In genomic region chr1:19404748-19405147, GRCh38 we compare ENCODE assay signal across 18 cellular contexts.
DNase-seq lines count a peak whose midpoint lies in the region; ATAC-seq and TF ChIP-seq lines count a peak whose summit lies in the region.
"Had no signal": no experiment of that assay in that cellular context is flagged by ENCODE, and none has a peak within 500 bp of the region (broad histone marks: within the 10 kb centered on the region; RNA-seq: fewer than 3 reads in every experiment).

No MANE protein-coding gene starts in this region.

- TF ChIP-seq CTCF in heart right ventricle (IDR thresholded peaks at IDR 0.05) (no peak), colonic mucosa (IDR thresholded peaks at IDR 0.05) (no peak), transverse colon (IDR thresholded peaks at IDR 0.05) (no peak)

- ATAC-seq in heart right ventricle, result no peak
- no peak for ATAC-seq in left cardiac atrium
- ATAC-seq in natural killer cell treated with Interleukin-12 subunit alpha and Interleukin-12 subunit beta and Interleukin-15 and Interleukin-18, amount 100 ng/mL, for 72 hours, result no peak
- ATAC-seq: activated CD4-positive, CD25-positive, alpha-beta regulatory T cell treated with anti-CD3 and anti-CD28 coated beads, Interleukin-2, amount 50 U/mL, for 24 hours; foreskin keratinocyte had no signal

- TF ChIP-seq POLR2A in transverse colon (IDR thresholded peaks at IDR 0.05), result no peak

- DNase-seq in heart right ventricle, result no peak
- DNase-seq in left cardiac atrium, result no peak
- no peak for DNase-seq in colonic mucosa
- DNase-seq in natural killer cell treated with Interleukin-12 subunit alpha and Interleukin-12 subunit beta and Interleukin-15 and Interleukin-18, amount 100 ng/mL, for 72 hours (ENCODE audit: low spot score), result no peak
- DNase-seq in transverse colon, result no peak
- DNase-seq in central memory CD4-positive, alpha-beta T cell, result no peak
- no peak for DNase-seq in GM19240 (ENCODE audit: insufficient read length, low spot score)
- no peak for DNase-seq in stimulated activated CD4-positive, alpha-beta T cell treated with anti-CD3 and anti-CD28 coated beads, Interleukin-4, amount 100 ng/mL, for 4 hours
- DNase-seq: ACHN; activated T-cell treated with anti-CD3 and anti-CD28 coated beads, Interleukin-2, amount 50 U/mL, for 1 hour; Calu3; effector CD8-positive, alpha-beta T cell; foreskin keratinocyte; GDM1; NCI-H2081; stimulated activated CD4-positive, alpha-beta T cell treated with anti-CD3 and anti-CD28 coated beads, Interleukin-2, amount 100 ng/mL, for 48 hours had no signal

- no peaks in the 10 kb centered on the region for H3K9me3 ChIP-seq in heart right ventricle
- H3K9me3 ChIP-seq in colonic mucosa, result no peaks in the 10 kb centered on the region
- H3K9me3 ChIP-seq in transverse colon, result no peaks in the 10 kb centered on the region
- H3K9me3 ChIP-seq: ascending aorta had no signal

- H3K4me3 Mint-ChIP-seq in natural killer cell treated with Interleukin-12 subunit alpha and Interleukin-12 subunit beta and Interleukin-15 and Interleukin-18, amount 100 ng/mL, for 72 hours, result no peak overlapping the region

- H3K4me3 ChIP-seq in heart right ventricle (no peak overlapping the region), colonic mucosa (no peak overlapping the region), transverse colon (no peak overlapping the region)
- H3K4me3 ChIP-seq: ascending aorta had no signal

- intact Hi-C loops in heart right ventricle (cut with DNase I), result loop anchor here in 2 of 10 donors (5.0 kb wide), 2 partner anchors 78 to 193 kb away; a partner anchor contains a TSS
- intact Hi-C loops in left cardiac atrium (cut with DNase I), result loop anchor here in 1 of 2 donors (5.0 kb wide), 1 partner anchor 78 kb away; no protein-coding TSS in a partner anchor
- intact Hi-C loops in colonic mucosa (cut with DNase I), result no loop called here
- intact Hi-C loops in transverse colon (cut with DNase I; ENCODE audit: low total_unique reads), result no loop called here

- H3K27ac Mint-ChIP-seq in natural killer cell treated with Interleukin-12 subunit alpha and Interleukin-12 subunit beta and Interleukin-15 and Interleukin-18, amount 100 ng/mL, for 72 hours, result peak overlapping the region; percentile 20 to 47

- WGBS in heart right ventricle, 2 donors, result 91 to 94% methylated on average over 5 of the region's 5 CpGs
- 90% methylated on average over 5 of the region's 5 CpGs; no CpG with 5 or more reads in 1 of the 2 donors for WGBS in transverse colon (ENCODE audit: low coverage in 1 of 2), 2 donors

- TF ChIP-seq EP300 in transverse colon (IDR thresholded peaks at IDR 0.05; ENCODE audit: low read depth), result no peak

- H3K27ac ChIP-seq in heart right ventricle (peak overlapping the region in 6 of 10 donors; percentile 3 to 62 (median 50)), colonic mucosa (peak overlapping the region; percentile 56), transverse colon (peak overlapping the region; percentile 54 to 77 (median 68))
- H3K27ac ChIP-seq: foreskin keratinocyte had no signal

- no peaks in the 10 kb centered on the region for H3K9me3 Mint-ChIP-seq in natural killer cell treated with Interleukin-12 subunit alpha and Interleukin-12 subunit beta and Interleukin-15 and Interleukin-18, amount 100 ng/mL, for 72 hours

- H3K9ac ChIP-seq in colonic mucosa (ENCODE audit: low read depth in 2 of 2, low read length in 2 of 2), result no peak overlapping the region

- H3K4me1 ChIP-seq in heart right ventricle (peaks cover 30 to 91% (median 69%) of the 10 kb centered on the region in 9 donors), colonic mucosa (no peaks in the 10 kb centered on the region), transverse colon (peaks cover 32 to 92% (median 46%) of the 10 kb centered on the region in 4 donors)
- H3K4me1 ChIP-seq: foreskin keratinocyte had no signal

- H3K36me3 ChIP-seq in heart right ventricle (peaks cover 0 to 66% (median 0%) of the 10 kb centered on the region in 9 donors), colonic mucosa (no peaks in the 10 kb centered on the region), transverse colon (no peaks in the 10 kb centered on the region)
- H3K36me3 ChIP-seq: ascending aorta had no signal

- H3K27me3 ChIP-seq in heart right ventricle (no peaks in the 10 kb centered on the region), colonic mucosa (no peaks in the 10 kb centered on the region), transverse colon (no peaks in the 10 kb centered on the region)
- H3K27me3 ChIP-seq: ascending aorta, foreskin keratinocyte had no signal

- in situ Hi-C loops in transverse colon (cut with MboI; ENCODE audit: low pct_ligation_motif_present in 1 of 4, low pct_unique_long_range_greater_than_20kb in 1 of 4, low sequenced_read_pairs in 3 of 4), result no loop called here

- no peaks in the 10 kb centered on the region for H3K27me3 Mint-ChIP-seq in natural killer cell treated with Interleukin-12 subunit alpha and Interleukin-12 subunit beta and Interleukin-15 and Interleukin-18, amount 100 ng/mL, for 72 hours

- peaks cover 42 to 58% of the 10 kb centered on the region in 2 donors for H3K4me1 Mint-ChIP-seq in natural killer cell treated with Interleukin-12 subunit alpha and Interleukin-12 subunit beta and Interleukin-15 and Interleukin-18, amount 100 ng/mL, for 72 hours (ENCODE audit: low read depth in 2 of 2)

- no peaks in the 10 kb centered on the region for H3K36me3 Mint-ChIP-seq in natural killer cell treated with Interleukin-12 subunit alpha and Interleukin-12 subunit beta and Interleukin-15 and Interleukin-18, amount 100 ng/mL, for 72 hours
